In genomic region chr2:10345126-10345525, GRCh38 we compare ENCODE assay signal across 19 cellular contexts. TPM values are rescaled to one million over a fixed set of nuclear protein-coding genes. Genes with fewer than 3 reads are reported as not detected.
DNase-seq lines count a peak whose midpoint lies in the region; ATAC-seq and TF ChIP-seq lines count a peak whose summit lies in the region.
"Had no signal": no experiment of that assay in that cellular context is flagged by ENCODE, and none has a peak within 500 bp of the region (broad histone marks: within the 10 kb centered on the region; RNA-seq: fewer than 3 reads in every experiment).

No MANE protein-coding gene starts in this region.

- POLR2A ChIA-PET in Panc1 (lab: Charles Lee) = interaction anchor here (0.7 kb wide), 2 partner anchors 13 to 62 kb away, joined by 3 read pairs; no protein-coding TSS in a partner anchor

- H3K27ac Mint-ChIP-seq in activated naive CD4-positive, alpha-beta T cell treated with anti-CD3 and anti-CD28 coated beads, Interleukin-2, amount 50 U/mL, for 24 hours = peak overlapping the region; percentile 73
- H3K27ac Mint-ChIP-seq in activated naive CD4-positive, alpha-beta T cell treated with anti-CD3 and anti-CD28 coated beads for 36 hours = no peak overlapping the region
- peak overlapping the region; percentile 68 for H3K27ac Mint-ChIP-seq in dendritic cell treated with granulocyte-macrophage colony-stimulating factor and Interleukin-4, amounts not matched to agents 40 ng/mL and 50 ng/mL, for 4 days
- H3K27ac Mint-ChIP-seq in stimulated activated naive B cell treated with anti-CD40 and anti-IgM and Interleukin-4, amounts not matched to agents 10 μg/mL and 1 μg/mL and 100 μg/mL, for 72 hours = peak overlapping the region; percentile 6

- H3K4me3 ChIP-seq in Panc1 (ENCODE audit: low read depth in 2 of 2, low read length in 2 of 2) (no peak overlapping the region), transverse colon (no peak overlapping the region)
- H3K4me3 ChIP-seq: suprapubic skin had no signal

- CTCF ChIA-PET in activated naive CD4-positive, alpha-beta T cell treated with anti-CD3 and anti-CD28 coated beads for 36 hours (lab: Charles Lee) = no interaction called here
- CTCF ChIA-PET in Panc1 (lab: Charles Lee) = no interaction called here

- peaks cover 10% of the 10 kb centered on the region for H3K36me3 Mint-ChIP-seq in activated naive CD4-positive, alpha-beta T cell treated with anti-CD3 and anti-CD28 coated beads, Interleukin-2, amount 50 U/mL, for 24 hours
- H3K36me3 Mint-ChIP-seq in activated naive CD4-positive, alpha-beta T cell treated with anti-CD3 and anti-CD28 coated beads for 36 hours (ENCODE audit: low read depth) = no peaks in the 10 kb centered on the region
- peaks cover 13% of the 10 kb centered on the region for H3K36me3 Mint-ChIP-seq in dendritic cell treated with granulocyte-macrophage colony-stimulating factor and Interleukin-4, amounts not matched to agents 40 ng/mL and 50 ng/mL, for 4 days (ENCODE audit: low read depth)
- peaks cover 0 to 4% of the 10 kb centered on the region in 2 donors for H3K36me3 Mint-ChIP-seq in stimulated activated naive B cell treated with anti-CD40 and anti-IgM and Interleukin-4, amounts not matched to agents 10 μg/mL and 1 μg/mL and 100 μg/mL, for 72 hours
- H3K36me3 Mint-ChIP-seq: WTC11 had no signal

- peak; percentile 6 for ATAC-seq in Panc1
- ATAC-seq in stimulated activated naive B cell treated with anti-CD40 and anti-IgM and Interleukin-4, amounts not matched to agents 10 μg/mL and 1 μg/mL and 100 μg/mL, for 72 hours (replicated peaks) = no peak
- ATAC-seq: left lobe of liver, Right ventricle myocardium inferior, WTC11 had no signal

- no peaks in the 10 kb centered on the region for H3K27me3 Mint-ChIP-seq in activated naive CD4-positive, alpha-beta T cell treated with anti-CD3 and anti-CD28 coated beads, Interleukin-2, amount 50 U/mL, for 24 hours
- H3K27me3 Mint-ChIP-seq in activated naive CD4-positive, alpha-beta T cell treated with anti-CD3 and anti-CD28 coated beads for 36 hours (ENCODE audit: low read depth) = no peaks in the 10 kb centered on the region
- no peaks in the 10 kb centered on the region for H3K27me3 Mint-ChIP-seq in dendritic cell treated with granulocyte-macrophage colony-stimulating factor and Interleukin-4, amounts not matched to agents 40 ng/mL and 50 ng/mL, for 4 days
- H3K27me3 Mint-ChIP-seq in stimulated activated naive B cell treated with anti-CD40 and anti-IgM and Interleukin-4, amounts not matched to agents 10 μg/mL and 1 μg/mL and 100 μg/mL, for 72 hours = no peaks in the 10 kb centered on the region

- no peak for DNase-seq in activated naive CD4-positive, alpha-beta T cell treated with anti-CD3 and anti-CD28 coated beads for 36 hours
- no peak for DNase-seq in Panc1 (ENCODE audit: low read depth, low spot score)
- DNase-seq in stimulated activated naive B cell treated with anti-CD40 and anti-IgM and Interleukin-4, amounts not matched to agents 10 μg/mL and 1 μg/mL and 100 μg/mL, for 72 hours = no peak
- no peak for DNase-seq in mucosa of gallbladder (ENCODE audit: low spot score)
- no peak for DNase-seq in effector CD8-positive, alpha-beta T cell (lab: John Stamatoyannopoulos, UW)
- no peak for DNase-seq in transverse colon
- DNase-seq: activated CD8-positive, alpha-beta memory T cell treated with anti-CD3 and anti-CD28 coated beads for 24 hours; Caco-2; cerebellar nuclear complex; GOT3; NCI-H1436; NCI-H524 treated with DMSO at 0.1 percent for 48 hours; stimulated activated CD4-positive, alpha-beta T cell treated with anti-CD3 and anti-CD28 coated beads, Interleukin-4, amount 100 ng/mL, for 24 hours had no signal

- in situ Hi-C loops in Panc1 (cut with HindIII; ENCODE audit: low pct_unique_long_range_greater_than_20kb, low sequenced_read_pairs) = no loop called here
- in situ Hi-C loops in transverse colon (cut with MboI; ENCODE audit: low pct_ligation_motif_present in 1 of 4, low pct_unique_long_range_greater_than_20kb in 1 of 4, low sequenced_read_pairs in 3 of 4) = no loop called here

- 90 to 94% methylated on average over 2 to 3 of the region's 3 CpGs for WGBS in transverse colon (ENCODE audit: low coverage in 1 of 2), 2 donors

- TF ChIP-seq CTCF in Panc1 (IDR thresholded peaks at IDR 0.05) (no peak), transverse colon (IDR thresholded peaks at IDR 0.05) (no peak)

- H3K4me3 Mint-ChIP-seq in activated naive CD4-positive, alpha-beta T cell treated with anti-CD3 and anti-CD28 coated beads, Interleukin-2, amount 50 U/mL, for 24 hours = peak overlapping the region; percentile 3
- H3K4me3 Mint-ChIP-seq in activated naive CD4-positive, alpha-beta T cell treated with anti-CD3 and anti-CD28 coated beads for 36 hours = no peak overlapping the region
- H3K4me3 Mint-ChIP-seq in dendritic cell treated with granulocyte-macrophage colony-stimulating factor and Interleukin-4, amounts not matched to agents 40 ng/mL and 50 ng/mL, for 4 days = peak overlapping the region; percentile 0
- no peak overlapping the region for H3K4me3 Mint-ChIP-seq in stimulated activated naive B cell treated with anti-CD40 and anti-IgM and Interleukin-4, amounts not matched to agents 10 μg/mL and 1 μg/mL and 100 μg/mL, for 72 hours
- H3K4me3 Mint-ChIP-seq: WTC11 had no signal

- H3K27me3 ChIP-seq in Panc1 (ENCODE audit: control insufficient read depth, insufficient read depth, low read length) (no peaks in the 10 kb centered on the region), transverse colon (no peaks in the 10 kb centered on the region)
- H3K27me3 ChIP-seq: suprapubic skin had no signal

- no peaks in the 10 kb centered on the region for H3K9me3 Mint-ChIP-seq in activated naive CD4-positive, alpha-beta T cell treated with anti-CD3 and anti-CD28 coated beads, Interleukin-2, amount 50 U/mL, for 24 hours
- no peaks in the 10 kb centered on the region for H3K9me3 Mint-ChIP-seq in activated naive CD4-positive, alpha-beta T cell treated with anti-CD3 and anti-CD28 coated beads for 36 hours
- no peaks in the 10 kb centered on the region for H3K9me3 Mint-ChIP-seq in dendritic cell treated with granulocyte-macrophage colony-stimulating factor and Interleukin-4, amounts not matched to agents 40 ng/mL and 50 ng/mL, for 4 days
- no peaks in the 10 kb centered on the region for H3K9me3 Mint-ChIP-seq in stimulated activated naive B cell treated with anti-CD40 and anti-IgM and Interleukin-4, amounts not matched to agents 10 μg/mL and 1 μg/mL and 100 μg/mL, for 72 hours
- H3K9me3 Mint-ChIP-seq: WTC11 had no signal

- H3K36me3 ChIP-seq in Panc1 (ENCODE audit: control insufficient read depth, insufficient read depth, low read length) (no peaks in the 10 kb centered on the region), transverse colon (no peaks in the 10 kb centered on the region)
- H3K36me3 ChIP-seq: suprapubic skin had no signal

- H3K9me3 ChIP-seq in Panc1 (ENCODE audit: control insufficient read depth, insufficient read depth, low read depth, low read length) = no peaks in the 10 kb centered on the region
- H3K9me3 ChIP-seq in transverse colon = no peaks in the 10 kb centered on the region
- H3K9me3 ChIP-seq: Caco-2, suprapubic skin had no signal

- intact Hi-C loops in activated naive CD4-positive, alpha-beta T cell treated with anti-CD3 and anti-CD28 coated beads for 36 hours (cut with micrococcal nuclease) = no loop called here
- intact Hi-C loops in Panc1 (cut with micrococcal nuclease; ENCODE audit: unreplicated experiment) (no loop called here), transverse colon (cut with DNase I; ENCODE audit: low total_unique reads) (no loop called here)
- intact Hi-C loops in dendritic cell treated with granulocyte-macrophage colony-stimulating factor and Interleukin-4, amounts not matched to agents 40 ng/mL and 50 ng/mL, for 4 days (cut with micrococcal nuclease) = no loop called here

- H3K4me1 Mint-ChIP-seq in activated naive CD4-positive, alpha-beta T cell treated with anti-CD3 and anti-CD28 coated beads, Interleukin-2, amount 50 U/mL, for 24 hours = peaks cover 70% of the 10 kb centered on the region
- H3K4me1 Mint-ChIP-seq in activated naive CD4-positive, alpha-beta T cell treated with anti-CD3 and anti-CD28 coated beads for 36 hours (ENCODE audit: low read depth) = peaks cover 70% of the 10 kb centered on the region
- H3K4me1 Mint-ChIP-seq in dendritic cell treated with granulocyte-macrophage colony-stimulating factor and Interleukin-4, amounts not matched to agents 40 ng/mL and 50 ng/mL, for 4 days (ENCODE audit: low read depth) = peaks cover 61% of the 10 kb centered on the region
- H3K4me1 Mint-ChIP-seq in stimulated activated naive B cell treated with anti-CD40 and anti-IgM and Interleukin-4, amounts not matched to agents 10 μg/mL and 1 μg/mL and 100 μg/mL, for 72 hours = peaks cover 32 to 66% of the 10 kb centered on the region in 2 donors

- H3K27ac ChIP-seq in Panc1 (ENCODE audit: low read length) (peak overlapping the region; percentile 87), transverse colon (no peak overlapping the region)
- H3K27ac ChIP-seq: suprapubic skin had no signal

- no TSS peak for BruUV-seq in Panc1 (replicated peaks; lab: Mats Ljungman, UMichigan)

- TF ChIP-seq EP300 in transverse colon (IDR thresholded peaks at IDR 0.05; ENCODE audit: low read depth) = no peak

- TF ChIP-seq POLR2A in transverse colon (IDR thresholded peaks at IDR 0.05) = no peak

- H3K4me1 ChIP-seq in Panc1 (ENCODE audit: control insufficient read depth, insufficient read depth, low read length) (peaks cover 88% of the 10 kb centered on the region), transverse colon (peaks cover 0 to 39% (median 15%) of the 10 kb centered on the region in 4 donors)
- H3K4me1 ChIP-seq: Caco-2 had no signal

RNA-seq across cellular contexts. Expression of gene HPCAL1, which starts 42.4 kb away (rescaled TPM):
- 10 to 100 TPM; 71.4 to 73.8 TPM for total RNA-seq in activated naive CD4-positive, alpha-beta T cell treated with anti-CD3 and anti-CD28 coated beads for 36 hours
- total RNA-seq in Panc1 (2021; ENCODE audit: unreplicated experiment) (234 TPM), mucosa of gallbladder (44.0 TPM), transverse colon (100 to 1,000 TPM in 3 of 4 donors, 10 to 100 TPM in 1; 88.9 to 221 (median 129) TPM)
- 556 TPM for polyA plus RNA-seq in Panc1 (2012; ENCODE audit: insufficient read length)

Comparison
In these comparisons a context has a peak if more than half of its experiments do, and no peak if none do; other contexts are left out.
1. H3K4me3 Mint-ChIP-seq: peak in activated naive CD4-positive, alpha-beta T cell treated with anti-CD3 and anti-CD28 coated beads, Interleukin-2, amount 50 U/mL, for 24 hours (single experiment) and dendritic cell treated with granulocyte-macrophage colony-stimulating factor and Interleukin-4, amounts not matched to agents 40 ng/mL and 50 ng/mL, for 4 days (single experiment); none in activated naive CD4-positive, alpha-beta T cell treated with anti-CD3 and anti-CD28 coated beads for 36 hours (single experiment) and stimulated activated naive B cell treated with anti-CD40 and anti-IgM and Interleukin-4, amounts not matched to agents 10 μg/mL and 1 μg/mL and 100 μg/mL, for 72 hours (0 of 2).